In genomic region chr20:36085686-36086267, GRCh38 we compare ENCODE assay signal across 9 cellular contexts.
A peak's percentile ranks its signal among the peaks of the same experiment; 100 is the strongest.
DNase-seq lines count a peak whose midpoint lies in the region; ATAC-seq, FAIRE-seq and TF ChIP-seq lines count a peak whose summit lies in the region.
"Had no signal": no experiment of that assay in that cellular context is flagged by ENCODE, and none has a peak within 500 bp of the region (broad histone marks: within the 10 kb centered on the region; RNA-seq: fewer than 3 reads in every experiment).

No MANE protein-coding gene starts in this region.

- no peaks in the 10 kb centered on the region for H3K36me3 ChIP-seq in RWPE2 (ENCODE audit: low read depth)
- H3K36me3 ChIP-seq in fibroblast of lung (ENCODE audit: control insufficient read depth, insufficient read depth, low read length): no peaks in the 10 kb centered on the region
- H3K36me3 ChIP-seq in small intestine (ENCODE audit: control insufficient read depth in 2 of 2, insufficient read depth in 2 of 2, low read length in 2 of 2): no peaks in the 10 kb centered on the region

- FAIRE-seq in small intestine (lab: Jason Lieb, UNC): no peak

- H3K9ac ChIP-seq in fibroblast of lung (ENCODE audit: insufficient read depth, low read length): no peak overlapping the region

- 11 to 54% (median 37%) methylated on average over 3 of the region's 3 CpGs for WGBS in small intestine, 3 donors

- DNase-seq in HFF-Myc (ENCODE audit: extremely low read depth, low read depth) (peak; percentile 30), RWPE2 (ENCODE audit: low spot score) (peak; percentile 99), fibroblast of lung (ENCODE audit: low read depth in 2 of 2) (peak; percentile 56 to 74), small intestine (peak; percentile 95), NCI-H510A treated with DMSO at 0.1 percent for 48 hours (lab: John Stamatoyannopoulos, UW) (no peak), NCI-H82 treated with DMSO at 0.1 percent for 48 hours (lab: John Stamatoyannopoulos, UW; ENCODE audit: unreplicated experiment) (no peak), caudate nucleus (lab: John Stamatoyannopoulos, UW) (no peak)

- peaks cover 54% of the 10 kb centered on the region for H3K4me1 ChIP-seq in RWPE2 (ENCODE audit: insufficient read depth, poor library complexity, severe bottlenecking)
- H3K4me1 ChIP-seq in fibroblast of lung (ENCODE audit: control insufficient read depth, extremely low read depth, insufficient read depth, low read length): peaks cover 6% of the 10 kb centered on the region
- H3K4me1 ChIP-seq in small intestine (ENCODE audit: control insufficient read depth in 2 of 2, insufficient read depth in 1 of 2, low read depth in 1 of 2, low read length in 1 of 2): no peaks in the 10 kb centered on the region

- no peak overlapping the region for H2AFZ ChIP-seq in fibroblast of lung (ENCODE audit: low read length)

- peak overlapping the region; percentile 86 for H3K27ac ChIP-seq in RWPE2 (ENCODE audit: poor library complexity, severe bottlenecking)
- no peak overlapping the region for H3K27ac ChIP-seq in fibroblast of lung (ENCODE audit: insufficient read depth, low read length)
- peak overlapping the region; percentile 83 to 87 for H3K27ac ChIP-seq in small intestine (ENCODE audit: low read depth in 1 of 2, low read length in 1 of 2)
- H3K27ac ChIP-seq in caudate nucleus (ENCODE audit: low read depth, low read length): no peak overlapping the region

- no peaks in the 10 kb centered on the region for H3K79me2 ChIP-seq in fibroblast of lung (ENCODE audit: control insufficient read depth, insufficient read depth, low read length)

- no peaks in the 10 kb centered on the region for H4K20me1 ChIP-seq in fibroblast of lung (ENCODE audit: control insufficient read depth, extremely low read depth, insufficient read depth, low read length)

- H3K4me3 ChIP-seq in HFF-Myc (replicated peaks; ENCODE audit: low read depth, low read length): no peak overlapping the region
- H3K4me3 ChIP-seq in RWPE2 (ENCODE audit: severe bottlenecking): no peak overlapping the region
- no peak overlapping the region for H3K4me3 ChIP-seq in fibroblast of lung (replicated peaks in 1 of 4; ENCODE audit: control extremely low read depth in 1 of 4, insufficient read depth in 1 of 4, low read depth in 3 of 4, low read length in 4 of 4)
- no peak overlapping the region for H3K4me3 ChIP-seq in small intestine (ENCODE audit: low read depth in 1 of 2, low read length in 2 of 2)

- ATAC-seq in RWPE2 (ENCODE audit: low read depth) (peak; percentile 91), GM19452 (IDR thresholded peaks at IDR 0.05; ENCODE audit: unreplicated experiment) (no peak)
- ATAC-seq: left lobe of liver had no signal

- H3K27me3 ChIP-seq in RWPE2 (ENCODE audit: insufficient read depth, poor library complexity, severe bottlenecking): no peaks in the 10 kb centered on the region
- no peaks in the 10 kb centered on the region for H3K27me3 ChIP-seq in fibroblast of lung (ENCODE audit: control insufficient read depth, insufficient read depth, low read length)
- no peaks in the 10 kb centered on the region for H3K27me3 ChIP-seq in small intestine (ENCODE audit: control insufficient read depth in 2 of 2, insufficient read depth in 2 of 2, low read length in 2 of 2)

- H3K4me2 ChIP-seq in fibroblast of lung (ENCODE audit: extremely low read depth, insufficient read depth, low read length): no peak overlapping the region

- TF ChIP-seq CTCF in HFF-Myc (IDR thresholded peaks at IDR 0.05; ENCODE audit: low read depth, low read length, missing control alignments) (no peak), RWPE2 (IDR thresholded peaks at IDR 0.05; ENCODE audit: poor library complexity, severe bottlenecking) (no peak), fibroblast of lung (conservative IDR thresholded peaks at IDR 0.05 in 1 of 2, IDR thresholded peaks at IDR 0.05 in 1 of 2; ENCODE audit: low read depth in 1 of 2, low read length in 2 of 2) (no peak)

- H3K9me3 ChIP-seq in RWPE2 (ENCODE audit: severe bottlenecking): no peaks in the 10 kb centered on the region
- no peaks in the 10 kb centered on the region for H3K9me3 ChIP-seq in fibroblast of lung (ENCODE audit: control insufficient read depth, insufficient read depth, low read depth, low read length)
- H3K9me3 ChIP-seq in small intestine (ENCODE audit: control insufficient read depth, low read depth): no peaks in the 10 kb centered on the region

Comparison
In these comparisons a context has a peak if more than half of its experiments do, and no peak if none do; other contexts are left out.
1. DNase-seq: peak in HFF-Myc (single experiment), RWPE2 (single experiment), fibroblast of lung (2 of 2) and small intestine (single experiment); none in NCI-H510A treated with DMSO at 0.1 percent for 48 hours (single experiment), NCI-H82 treated with DMSO at 0.1 percent for 48 hours (single experiment) and caudate nucleus (0 of 61).
2. H3K27ac ChIP-seq: peak in RWPE2 (single experiment) and small intestine (2 of 2); none in fibroblast of lung (single experiment) and caudate nucleus (single experiment).